14 cellular contexts compared by ENCODE assay signal in genomic region chr9:132754236-132754635, GRCh38.
DNase-seq lines count a peak whose midpoint lies in the region; ATAC-seq, FAIRE-seq and TF ChIP-seq lines count a peak whose summit lies in the region.
"Had no signal": no experiment of that assay in that cellular context is flagged by ENCODE, and none has a peak within 500 bp of the region (broad histone marks: within the 10 kb centered on the region; RNA-seq: fewer than 3 reads in every experiment).

No MANE protein-coding gene starts in this region.

- H3K27me3 ChIP-seq in upper lobe of right lung, result no peaks in the 10 kb centered on the region

- TF ChIP-seq CTCF in chondrocyte (IDR thresholded peaks at IDR 0.05) (no peak), kidney (IDR thresholded peaks at IDR 0.05; ENCODE audit: borderline replicate concordance, extremely low read depth, insufficient read depth) (no peak), upper lobe of right lung (IDR thresholded peaks at IDR 0.05) (no peak)

- no peak overlapping the region for H3K9ac ChIP-seq in kidney (ENCODE audit: low read length in 2 of 2)

- H3K4me3 Mint-ChIP-seq in chondrocyte (ENCODE audit: unreplicated experiment), result no peak overlapping the region
- H3K4me3 Mint-ChIP-seq: CD14-positive monocyte, GM23338, IgD-negative memory B cell had no signal

- intact Hi-C loops in kidney (cut with DNase I), result no loop called here
- intact Hi-C loops in upper lobe of right lung (cut with DNase I), result no loop called here

- ATAC-seq in upper lobe of right lung, result no peak
- ATAC-seq: A549, GM12878 had no signal

- H3K4me3 ChIP-seq in kidney (ENCODE audit: low read length in 2 of 2) (no peak overlapping the region), upper lobe of right lung (no peak overlapping the region)
- H3K4me3 ChIP-seq: A549, GM12878, GM23338, HAP-1 had no signal

- FAIRE-seq in kidney (lab: Jason Lieb, UNC), result no peak
- FAIRE-seq in urothelium cell line (lab: Jason Lieb, UNC), result no peak
- FAIRE-seq: A549, GM12878 had no signal

- H3K27ac Mint-ChIP-seq in chondrocyte (ENCODE audit: unreplicated experiment), result no peak overlapping the region
- H3K27ac Mint-ChIP-seq: CD14-positive monocyte, GM23338, IgD-negative memory B cell had no signal

- H3K36me3 Mint-ChIP-seq in chondrocyte (ENCODE audit: low read depth), result peaks cover 1% of the 10 kb centered on the region
- H3K36me3 Mint-ChIP-seq: CD14-positive monocyte, IgD-negative memory B cell had no signal

- no peaks in the 10 kb centered on the region for H3K9me3 Mint-ChIP-seq in chondrocyte (ENCODE audit: low read depth)
- H3K9me3 Mint-ChIP-seq: CD14-positive monocyte, GM23338, IgD-negative memory B cell had no signal

- H3K4me1 Mint-ChIP-seq in chondrocyte (ENCODE audit: low read depth), result peaks cover 7% of the 10 kb centered on the region
- H3K4me1 Mint-ChIP-seq: CD14-positive monocyte, IgD-negative memory B cell had no signal

- peaks cover 23% of the 10 kb centered on the region for H3K27me3 Mint-ChIP-seq in chondrocyte (ENCODE audit: low read depth)

- no peaks in the 10 kb centered on the region for H3K9me3 ChIP-seq in kidney (ENCODE audit: control insufficient read depth in 1 of 2, low read length in 2 of 2)
- H3K9me3 ChIP-seq in upper lobe of right lung, result no peaks in the 10 kb centered on the region
- H3K9me3 ChIP-seq: A549, HAP-1 had no signal

- H3K36me3 ChIP-seq in kidney (ENCODE audit: control insufficient read depth in 1 of 2, insufficient read depth in 2 of 2, low read length in 2 of 2), result no peaks in the 10 kb centered on the region
- H3K36me3 ChIP-seq in upper lobe of right lung, result no peaks in the 10 kb centered on the region
- H3K36me3 ChIP-seq: HAP-1 had no signal

- no peaks in the 10 kb centered on the region for H3K4me1 ChIP-seq in kidney (ENCODE audit: control insufficient read depth in 1 of 2, insufficient read depth in 1 of 2, low read depth in 1 of 2, low read length in 2 of 2)
- H3K4me1 ChIP-seq in upper lobe of right lung, result no peaks in the 10 kb centered on the region
- H3K4me1 ChIP-seq: A549, HAP-1 had no signal

- H3K27ac ChIP-seq in kidney (ENCODE audit: low read depth in 2 of 2, low read length in 2 of 2) (no peak overlapping the region), upper lobe of right lung (no peak overlapping the region)
- H3K27ac ChIP-seq: A549 had no signal

- DNase-seq in D341Med (ENCODE audit: low spot score) (peak; percentile 11), chondrocyte (ENCODE audit: low spot score) (peak; percentile 11), kidney (peak; percentile 15), upper lobe of right lung (peak; percentile 10), NCI-H146 (lab: John Stamatoyannopoulos, UW) (no peak), urothelium cell line (ENCODE audit: low spot score) (no peak)
- DNase-seq: Calu3, DMS79 had no signal

Comparison
In these comparisons a context has a peak if more than half of its experiments do, and no peak if none do; other contexts are left out.
1. DNase-seq: peak in D341Med (single experiment), chondrocyte (single experiment), kidney (single experiment) and upper lobe of right lung (single experiment); none in NCI-H146 (single experiment) and urothelium cell line (single experiment).